In the genomic region with DNA sequence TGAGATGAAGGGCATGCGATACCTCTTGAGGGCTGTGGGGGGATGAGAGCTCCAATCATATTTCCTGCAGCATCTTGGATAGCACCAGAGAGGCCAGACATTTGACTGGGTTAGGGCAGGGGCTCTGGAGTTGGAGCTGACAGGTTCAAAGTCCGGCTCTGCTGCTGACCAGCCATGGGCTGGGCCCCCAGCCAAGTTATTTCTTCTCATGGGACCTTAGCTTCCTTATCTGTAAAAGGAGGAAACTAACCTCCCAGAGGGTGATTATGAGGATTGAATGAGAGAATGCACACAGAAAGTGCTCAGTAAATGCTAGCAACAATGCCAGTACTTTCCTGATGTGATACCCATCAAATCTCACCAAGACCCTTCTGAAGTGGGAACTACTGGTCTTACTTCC, we compare ENCODE assay signal across 13 cellular contexts.
A peak's percentile ranks its signal among the peaks of the same experiment; 100 is the strongest.
DNase-seq lines count a peak whose midpoint lies in the region; ATAC-seq, FAIRE-seq and TF ChIP-seq lines count a peak whose summit lies in the region.
"Had no signal": no experiment of that assay in that cellular context is flagged by ENCODE, and none has a peak within 500 bp of the region (broad histone marks: within the 10 kb centered on the region; RNA-seq: fewer than 3 reads in every experiment).

No MANE protein-coding gene starts in this region.

- peak in 1 of 2 experiments; percentile 28; a peak in 1 of 4 replicates for TF ChIP-seq RAD21 in K562 (CRISPR knock-in tag; conservative IDR thresholded peaks at IDR 0.05 in 1 of 2, IDR thresholded peaks at IDR 0.05 in 1 of 2)

- in situ Hi-C loops in K562 (cut with MboI): no loop called here

- peaks cover 18% of the 10 kb centered on the region for H4K20me1 ChIP-seq in K562 (replicated peaks; ENCODE audit: control insufficient read depth, insufficient read depth, low read length)

- H3K4me1 ChIP-seq in K562 (replicated peaks in 1 of 2; ENCODE audit: control insufficient read depth in 2 of 2, insufficient read depth in 2 of 2, low read length in 2 of 2) (peaks cover 14 to 16% of the 10 kb centered on the region in 2 experiments), kidney (ENCODE audit: control insufficient read depth in 1 of 2, insufficient read depth in 1 of 2, low read depth in 1 of 2, low read length in 2 of 2) (peaks cover 53 to 55% of the 10 kb centered on the region in 2 donors)

- no peak overlapping the region for H2AFZ ChIP-seq in K562 (ENCODE audit: low read depth, low read length)

- peak overlapping the region; percentile 25 for H3K27ac Mint-ChIP-seq in type B pancreatic cell
- H3K27ac Mint-ChIP-seq: activated naive CD8-positive, alpha-beta T cell treated with anti-CD3 and anti-CD28 coated beads, Interleukin-2, amount 10 ng/mL, durations not matched to agents 7 days and 5 days; nephron progenitor cell; stimulated activated memory B cell treated with anti-CD40 and anti-IgM and Interleukin-4, amounts not matched to agents 10 μg/mL and 1 μg/mL and 100 μg/mL, for 72 hours had no signal

- H3K9ac ChIP-seq in K562 (ENCODE audit: insufficient read depth in 1 of 2, low read depth in 2 of 2, low read length in 2 of 2) (peak overlapping the region in 1 of 2 experiments; percentile 11; a peak in 1 of 4 replicates), kidney (ENCODE audit: low read length in 2 of 2) (no peak overlapping the region)

- no peaks in the 10 kb centered on the region for H3K27me3 Mint-ChIP-seq in type B pancreatic cell
- H3K27me3 Mint-ChIP-seq: stimulated activated memory B cell treated with anti-CD40 and anti-IgM and Interleukin-4, amounts not matched to agents 10 μg/mL and 1 μg/mL and 100 μg/mL, for 72 hours had no signal

- BruUV-seq in K562 (replicated peaks; lab: Mats Ljungman, UMichigan): no TSS peak

- TF ChIP-seq CTCF in K562 (IDR thresholded peaks at IDR 0.05 in 2 of 3, conservative IDR thresholded peaks at IDR 0.05 in 1 of 3; ENCODE audit: insufficient read depth in 2 of 3, low read depth in 1 of 3, low read length in 3 of 3): no peak
- TF ChIP-seq CTCF in kidney (IDR thresholded peaks at IDR 0.05; ENCODE audit: borderline replicate concordance, extremely low read depth, insufficient read depth): no peak
- TF ChIP-seq CTCF in type B pancreatic cell (conservative IDR thresholded peaks at IDR 0.05): no peak

- TF ChIP-seq POLR2A in K562 (conservative IDR thresholded peaks at IDR 0.05): no peak

- H3K9me3 Mint-ChIP-seq in type B pancreatic cell: no peaks in the 10 kb centered on the region
- H3K9me3 Mint-ChIP-seq: activated naive CD8-positive, alpha-beta T cell treated with anti-CD3 and anti-CD28 coated beads, Interleukin-2, amount 10 ng/mL, durations not matched to agents 7 days and 5 days; nephron progenitor cell; stimulated activated memory B cell treated with anti-CD40 and anti-IgM and Interleukin-4, amounts not matched to agents 10 μg/mL and 1 μg/mL and 100 μg/mL, for 72 hours had no signal

- TF ChIP-seq EP300 in K562 (IDR thresholded peaks at IDR 0.05; ENCODE audit: low read length): no peak

- DNase-seq in MG63 (peak; percentile 41), K562 (ENCODE audit: extremely low read depth in 1 of 4, low spot score in 3 of 4) (peak in 3 of 4 experiments; percentile 39 to 84 (median 70)), kidney (peak; percentile 61), type B pancreatic cell (ENCODE audit: extremely low spot score, unreplicated experiment) (no peak), NCI-H1417 (lab: John Stamatoyannopoulos, UW) (no peak), SIG-M5 (lab: John Stamatoyannopoulos, UW) (no peak)
- DNase-seq in effector CD4-positive, alpha-beta T cell: no peak
- DNase-seq: activated naive CD8-positive, alpha-beta T cell treated with anti-CD3 and anti-CD28 coated beads, Interleukin-2, amount 10 ng/mL, durations not matched to agents 7 days and 5 days; DMS79; NCI-H1048; nephron progenitor cell had no signal

- CTCF ChIA-PET in K562 (lab: Yijun Ruan, JAX; ENCODE audit: low intra/inter-chr PET ratio): no interaction called here

- H3K9me3 ChIP-seq in MG63: no peaks in the 10 kb centered on the region
- no peaks in the 10 kb centered on the region for H3K9me3 ChIP-seq in K562 (replicated peaks; ENCODE audit: control insufficient read depth, insufficient read depth, low read depth, low read length)
- H3K9me3 ChIP-seq in kidney (ENCODE audit: control insufficient read depth in 1 of 2, low read length in 2 of 2): no peaks in the 10 kb centered on the region

- H3K4me3 ChIP-seq in MG63: no peak overlapping the region
- H3K4me3 ChIP-seq in K562: no peak overlapping the region
- no peak overlapping the region for H3K4me3 ChIP-seq in kidney (ENCODE audit: low read length in 2 of 2)

- POLR2A ChIA-PET in K562 (lab: Yijun Ruan, JAX): interaction anchor here (1.1 to 1.5 kb wide), 3 partner anchors 8 to 48 kb away, joined by 3 to 5 read pairs (median 3); no protein-coding TSS in a partner anchor

- intact Hi-C loops in K562 (cut with micrococcal nuclease): loop anchor here (2.0 kb wide), 1 partner anchor 98 kb away; no protein-coding TSS in a partner anchor
- intact Hi-C loops in kidney (cut with DNase I): no loop called here

- peaks cover 34% of the 10 kb centered on the region for H3K4me1 Mint-ChIP-seq in type B pancreatic cell (ENCODE audit: unreplicated experiment)
- H3K4me1 Mint-ChIP-seq: stimulated activated memory B cell treated with anti-CD40 and anti-IgM and Interleukin-4, amounts not matched to agents 10 μg/mL and 1 μg/mL and 100 μg/mL, for 72 hours had no signal

- H3K4me3 Mint-ChIP-seq in type B pancreatic cell: no peak overlapping the region
- H3K4me3 Mint-ChIP-seq: activated naive CD8-positive, alpha-beta T cell treated with anti-CD3 and anti-CD28 coated beads, Interleukin-2, amount 10 ng/mL, durations not matched to agents 7 days and 5 days; nephron progenitor cell; stimulated activated memory B cell treated with anti-CD40 and anti-IgM and Interleukin-4, amounts not matched to agents 10 μg/mL and 1 μg/mL and 100 μg/mL, for 72 hours had no signal

- peak; percentile 78 for ATAC-seq in K562
- ATAC-seq: stimulated activated memory B cell treated with anti-CD40 and anti-IgM and Interleukin-4, amounts not matched to agents 10 μg/mL and 1 μg/mL and 100 μg/mL, for 72 hours had no signal

- FAIRE-seq in K562 (lab: Jason Lieb, UNC) (peak; percentile 89), kidney (lab: Jason Lieb, UNC) (no peak)

- 23% methylated on average over 2 of the region's 2 CpGs for WGBS in K562 (ENCODE audit: insufficient coverage, low coverage, missing lambda C conversion rate)

- H3K4me2 ChIP-seq in K562 (ENCODE audit: insufficient read depth, low read length): no peak overlapping the region; the same call in 1 of the 2 replicates

- H3K27me3 ChIP-seq in MG63 (no peaks in the 10 kb centered on the region), K562 (ENCODE audit: control insufficient read depth in 2 of 2, insufficient read depth in 2 of 2, low read length in 2 of 2) (no peaks in the 10 kb centered on the region)

- H3K27ac ChIP-seq in K562 (ENCODE audit: extremely low read depth, low read depth, low read length) (peak overlapping the region; percentile 31; the same call in 1 of the 3 replicates), kidney (ENCODE audit: low read depth in 2 of 2, low read length in 2 of 2) (peak overlapping the region; percentile 69 to 74)
- H3K27ac ChIP-seq: HL-60 had no signal

- no peaks in the 10 kb centered on the region for H3K79me2 ChIP-seq in K562 (ENCODE audit: control insufficient read depth, insufficient read depth, low read length)

- H3K36me3 ChIP-seq in MG63 (peaks cover 10% of the 10 kb centered on the region), K562 (ENCODE audit: control insufficient read depth, insufficient read depth, low read length) (peaks cover 4% of the 10 kb centered on the region; the same call in 2 of the 3 replicates), kidney (ENCODE audit: control insufficient read depth in 1 of 2, insufficient read depth in 2 of 2, low read length in 2 of 2) (peaks cover 0 to 11% of the 10 kb centered on the region in 2 donors)

- H3K9me1 ChIP-seq in K562 (ENCODE audit: control insufficient read depth, insufficient read depth, low read length): peaks cover 16% of the 10 kb centered on the region

- peaks cover 10% of the 10 kb centered on the region for H3K36me3 Mint-ChIP-seq in type B pancreatic cell
- H3K36me3 Mint-ChIP-seq: activated naive CD8-positive, alpha-beta T cell treated with anti-CD3 and anti-CD28 coated beads, Interleukin-2, amount 10 ng/mL, durations not matched to agents 7 days and 5 days; stimulated activated memory B cell treated with anti-CD40 and anti-IgM and Interleukin-4, amounts not matched to agents 10 μg/mL and 1 μg/mL and 100 μg/mL, for 72 hours had no signal

TF ChIP-seq in K562, 482 proteins besides CTCF, POLR2A, EP300 and RAD21 (continues in another document):
- TF ChIP-seq PHF20 (IDR thresholded peaks at IDR 0.05; ENCODE audit: partially characterized antibody) (no peak), SETDB1 (IDR thresholded peaks at IDR 0.05; ENCODE audit: low read length) (no peak), WHSC1 (IDR thresholded peaks at IDR 0.05; ENCODE audit: low read length) (no peak), MYBL2 (IDR thresholded peaks at IDR 0.05; ENCODE audit: low read depth) (no peak), MYBL2 (CRISPR knock-in tag; IDR thresholded peaks at IDR 0.05; ENCODE audit: borderline replicate concordance) (no peak), HNRNPK (IDR thresholded peaks at IDR 0.05; ENCODE audit: low read depth, low read length, poor library complexity, severe bottlenecking) (no peak), KDM4B (IDR thresholded peaks at IDR 0.05; ENCODE audit: borderline replicate concordance in 2 of 2, low read depth in 1 of 2) (no peak), SOX6 (IDR thresholded peaks at IDR 0.05) (0 out of 2 replicates have a peak, but pooled peaks have one; percentile 18), ZNF384 (IDR thresholded peaks at IDR 0.05; ENCODE audit: low read depth, low read length) (no peak), DEAF1 (CRISPR knock-in tag; IDR thresholded peaks at IDR 0.05) (peak; percentile 17; the same call in 1 of the 2 replicates), NUFIP1 (IDR thresholded peaks at IDR 0.05; ENCODE audit: partially characterized antibody) (no peak), ZNF764 (CRISPR knock-in tag; IDR thresholded peaks at IDR 0.05; ENCODE audit: low read depth) (no peak), ADNP (tag; IDR thresholded peaks at IDR 0.05) (no peak)

Comparison
In these comparisons a context has a peak if more than half of its experiments do, and no peak if none do; other contexts are left out.
1. DNase-seq: peak in MG63 (single experiment), K562 (3 of 4) and kidney (single experiment); none in type B pancreatic cell (single experiment), effector CD4-positive, alpha-beta T cell (single experiment), NCI-H1417 (0 of 3) and SIG-M5 (single experiment).